8 cellular contexts compared by ENCODE assay signal in genomic region chr5:98927988-98928801, GRCh38. TPM values are rescaled to one million over a fixed set of nuclear protein-coding genes. Genes with fewer than 3 reads are reported as not detected.
DNase-seq lines count a peak whose midpoint lies in the region; ATAC-seq and TF ChIP-seq lines count a peak whose summit lies in the region.

No MANE protein-coding gene starts in this region.

- peak overlapping the region; percentile 93 for H3K9ac ChIP-seq in SK-N-MC (ENCODE audit: insufficient read length)

- peaks cover 0 to 8% of the 10 kb centered on the region in 2 donors for H3K27me3 Mint-ChIP-seq in CD8-positive, alpha-beta memory T cell

- H3K4me3 ChIP-seq in CD8-positive, alpha-beta memory T cell (ENCODE audit: low read length): peak overlapping the region; percentile 91
- H3K4me3 ChIP-seq in SK-N-MC (peak overlapping the region; percentile 88), right atrium auricular region (peak overlapping the region; percentile 79 to 96)

- CTCF ChIA-PET in CD8-positive, alpha-beta memory T cell (lab: Charles Lee): interaction anchor here (1.0 to 3.8 kb wide), 4 partner anchors 23 to 133 kb away, joined by 3 to 15 read pairs (median 8); no protein-coding TSS in a partner anchor

- peak overlapping the region; percentile 100 for H3K27ac Mint-ChIP-seq in CD8-positive, alpha-beta memory T cell

- POLR2A ChIA-PET in CD8-positive, alpha-beta memory T cell (lab: Charles Lee): interaction anchor here (0.6 to 2.5 kb wide), 7 partner anchors 9 to 1992 kb away, joined by 3 to 23 read pairs (median 6); partner anchors contain the start of gene LNPEP

- H3K27me3 ChIP-seq in CD8-positive, alpha-beta memory T cell (ENCODE audit: insufficient read depth, low read length, poor library complexity, severe bottlenecking): no peaks in the 10 kb centered on the region
- H3K27me3 ChIP-seq in right atrium auricular region: no peaks in the 10 kb centered on the region

- ATAC-seq in GM19463 (IDR thresholded peaks at IDR 0.05; ENCODE audit: unreplicated experiment): peak; percentile 27
- ATAC-seq in HG03565 (IDR thresholded peaks at IDR 0.05; ENCODE audit: unreplicated experiment): peak; percentile 16

- peak overlapping the region; percentile 100 for H3K27ac ChIP-seq in CD8-positive, alpha-beta memory T cell (ENCODE audit: low read depth, low read length)
- H3K27ac ChIP-seq in SK-N-MC (peak overlapping the region; percentile 82), right atrium auricular region (peak overlapping the region; percentile 100)

- peaks cover 0 to 73% (median 3%) of the 10 kb centered on the region in 3 donors for H3K36me3 Mint-ChIP-seq in CD8-positive, alpha-beta memory T cell

- peaks cover 63 to 81% (median 77%) of the 10 kb centered on the region in 3 donors for H3K4me1 Mint-ChIP-seq in CD8-positive, alpha-beta memory T cell

- TF ChIP-seq CTCF in right atrium auricular region (IDR thresholded peaks at IDR 0.05): no peak

- H3K9me3 ChIP-seq in CD8-positive, alpha-beta memory T cell (ENCODE audit: low read length): no peaks in the 10 kb centered on the region
- H3K9me3 ChIP-seq in SK-N-MC (ENCODE audit: low read depth, low read length): no peaks in the 10 kb centered on the region
- H3K9me3 ChIP-seq in right atrium auricular region: no peaks in the 10 kb centered on the region

- no peaks in the 10 kb centered on the region for H3K9me3 Mint-ChIP-seq in CD8-positive, alpha-beta memory T cell

- H3K4me3 Mint-ChIP-seq in CD8-positive, alpha-beta memory T cell: peak overlapping the region; percentile 95 to 99 (median 97)

- H3K36me3 ChIP-seq in CD8-positive, alpha-beta memory T cell (ENCODE audit: insufficient read depth, low read length): peaks cover 16% of the 10 kb centered on the region
- H3K36me3 ChIP-seq in SK-N-MC (ENCODE audit: insufficient read depth, low read length) (peaks cover 39% of the 10 kb centered on the region), right atrium auricular region (peaks cover 22% of the 10 kb centered on the region)

- peak in 4 of 5 donors; percentile 29 to 60 (median 38) for DNase-seq in CD8-positive, alpha-beta memory T cell
- DNase-seq in SK-N-MC (ENCODE audit: low read depth, low spot score): no peak
- DNase-seq in anterior cingulate cortex (lab: John Stamatoyannopoulos, UW): peak in 52 of 58 donors; percentile 6 to 76 (median 52)
- DNase-seq in right atrium auricular region (ENCODE audit: low spot score): peak; percentile 67
- DNase-seq in pulmonary artery endothelial cell (ENCODE audit: low read depth, low spot score): peak; percentile 10
- no peak for DNase-seq in HT-29 (ENCODE audit: low spot score)

- H3K4me1 ChIP-seq in CD8-positive, alpha-beta memory T cell (ENCODE audit: insufficient read depth, low read length): peaks cover 63% of the 10 kb centered on the region
- peaks cover 0 to 48% of the 10 kb centered on the region in 2 donors for H3K4me1 ChIP-seq in right atrium auricular region

RNA-seq across cellular contexts. Expression of gene CHD1, which starts 0.6 kb away (rescaled TPM):
- 10 to 100 TPM; 70.8 to 73.6 TPM for total RNA-seq in CD8-positive, alpha-beta memory T cell
- 14.1 TPM for polyA plus RNA-seq in CD8-positive, alpha-beta memory T cell
- total RNA-seq in right atrium auricular region (10 to 100 TPM; 20.4 to 20.6 TPM), pulmonary artery endothelial cell (75.2 and 81.6 TPM in 2 replicates)
- 18.9 and 21.6 TPM in 2 replicates for total RNA-seq in HT-29 (2014; rRNA removed; shearing (Covaris generic))

Comparison
In these comparisons a context has a peak if more than half of its experiments do, and no peak if none do; other contexts are left out.
1. DNase-seq: peak in CD8-positive, alpha-beta memory T cell (4 of 5), anterior cingulate cortex (52 of 58), right atrium auricular region (single experiment) and pulmonary artery endothelial cell (single experiment); none in SK-N-MC (single experiment) and HT-29 (single experiment).
2. Peak in every context shown above with its lines, with median percentiles within 50 percentile points of each other: H3K27ac ChIP-seq and H3K4me3 ChIP-seq.